8 cellular contexts compared by ENCODE assay signal in genomic region chr11:30471244-30471643, GRCh38.
"Had no signal": no experiment of that assay in that cellular context is flagged by ENCODE, and none has a peak within 500 bp of the region (broad histone marks: within the 10 kb centered on the region; RNA-seq: fewer than 3 reads in every experiment).

No MANE protein-coding gene starts in this region.

- H3K4me3 Mint-ChIP-seq: GM23338, HFFc6, IgD-negative memory B cell had no signal

- H3K4me1 Mint-ChIP-seq: IgD-negative memory B cell had no signal

- ATAC-seq: GM23338, HCT116, HepG2 had no signal

- H3K27ac ChIP-seq: HL-60 had no signal

- H3K4me3 ChIP-seq: GM23338, HAP-1 had no signal

- DNase-seq: H7, HFFc6 had no signal

- H3K9me3 Mint-ChIP-seq: GM23338, IgD-negative memory B cell had no signal

- H3K27ac Mint-ChIP-seq: GM23338, HFFc6, IgD-negative memory B cell had no signal

- H3K9me3 ChIP-seq: HAP-1 had no signal

- H3K36me3 ChIP-seq: HAP-1 had no signal
